Comparison of ENCODE assay signal across 9 cellular contexts in the genomic region with DNA sequence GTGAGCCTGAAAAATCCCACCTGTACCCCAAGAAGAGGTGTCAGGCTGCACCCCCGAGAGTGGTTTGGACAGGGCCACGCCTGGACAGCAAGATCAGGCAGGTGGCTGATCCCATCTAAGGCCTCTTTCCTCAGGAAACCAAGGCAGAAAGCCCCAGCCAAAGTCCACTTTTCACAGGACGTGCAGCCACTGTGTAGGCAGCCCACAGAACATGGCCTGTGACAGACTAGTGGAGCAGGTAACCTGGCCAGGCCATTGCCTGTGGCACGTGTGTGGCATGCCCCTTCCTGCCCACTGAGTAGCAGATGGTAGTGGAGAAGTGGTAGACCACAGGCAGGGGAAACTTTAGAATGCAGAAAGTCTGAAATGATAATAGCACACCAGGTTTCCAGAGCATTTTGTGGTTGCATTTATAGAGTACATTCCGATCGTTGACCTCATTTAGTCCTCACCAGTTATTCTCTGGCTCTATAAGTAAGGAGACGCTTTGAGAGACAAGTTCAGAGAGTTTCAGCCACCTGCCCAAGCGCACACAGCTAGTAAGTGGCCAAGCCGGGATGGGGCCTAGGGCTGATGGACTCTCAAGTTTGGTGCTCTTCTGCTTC.
DNase-seq lines count a peak whose midpoint lies in the region; ATAC-seq and TF ChIP-seq lines count a peak whose summit lies in the region.
"Had no signal": no experiment of that assay in that cellular context is flagged by ENCODE, and none has a peak within 500 bp of the region (broad histone marks: within the 10 kb centered on the region; RNA-seq: fewer than 3 reads in every experiment).

No MANE protein-coding gene starts in this region.

- H3K9me3 Mint-ChIP-seq in activated naive CD4-positive, alpha-beta T cell treated with anti-CD3 and anti-CD28 coated beads for 36 hours = no peaks in the 10 kb centered on the region
- no peaks in the 10 kb centered on the region for H3K9me3 Mint-ChIP-seq in activated CD8-positive, alpha-beta memory T cell treated with anti-CD3 and anti-CD28 coated beads, Interleukin-2, amount 10 ng/mL, durations not matched to agents 7 days and 5 days (ENCODE audit: low read depth)
- H3K9me3 Mint-ChIP-seq in immature natural killer cell = no peaks in the 10 kb centered on the region

- peak overlapping the region; percentile 31 for H3K27ac Mint-ChIP-seq in activated naive CD4-positive, alpha-beta T cell treated with anti-CD3 and anti-CD28 coated beads for 36 hours
- H3K27ac Mint-ChIP-seq in activated CD8-positive, alpha-beta memory T cell treated with anti-CD3 and anti-CD28 coated beads, Interleukin-2, amount 10 ng/mL, durations not matched to agents 7 days and 5 days = peak overlapping the region; percentile 64
- H3K27ac Mint-ChIP-seq in immature natural killer cell = peak overlapping the region; percentile 74 to 83 (median 78)

- no peaks in the 10 kb centered on the region for H3K4me1 Mint-ChIP-seq in activated naive CD4-positive, alpha-beta T cell treated with anti-CD3 and anti-CD28 coated beads for 36 hours (ENCODE audit: low read depth)
- H3K4me1 Mint-ChIP-seq in activated CD8-positive, alpha-beta memory T cell treated with anti-CD3 and anti-CD28 coated beads, Interleukin-2, amount 10 ng/mL, durations not matched to agents 7 days and 5 days = peaks cover 24% of the 10 kb centered on the region
- peaks cover 26 to 28% of the 10 kb centered on the region in 2 donors for H3K4me1 Mint-ChIP-seq in immature natural killer cell

- intact Hi-C loops in activated naive CD4-positive, alpha-beta T cell treated with anti-CD3 and anti-CD28 coated beads for 36 hours (cut with micrococcal nuclease) = no loop called here

- TF ChIP-seq CTCF in tibial nerve (IDR thresholded peaks at IDR 0.05) = no peak

- 75 to 88% methylated on average over 9 of the region's 9 CpGs for WGBS in tibial nerve, 2 donors

- peaks cover 0 to 71% (median 15%) of the 10 kb centered on the region in 4 donors for H3K4me1 ChIP-seq in tibial nerve

- H3K36me3 ChIP-seq in tibial nerve = peaks cover 0 to 79% (median 5%) of the 10 kb centered on the region in 3 donors
- H3K36me3 ChIP-seq in MG63 = peaks cover 94% of the 10 kb centered on the region

- TF ChIP-seq EP300 in tibial nerve (IDR thresholded peaks at IDR 0.05) = no peak

- H3K27ac ChIP-seq in tibial nerve = peak overlapping the region in 3 of 4 donors; percentile 9 to 89 (median 86)

- H3K9me3 ChIP-seq in tibial nerve (no peaks in the 10 kb centered on the region), MG63 (no peaks in the 10 kb centered on the region)

- no peak for TF ChIP-seq POLR2A in tibial nerve (IDR thresholded peaks at IDR 0.05)

- H3K27me3 ChIP-seq in tibial nerve (no peaks in the 10 kb centered on the region), MG63 (no peaks in the 10 kb centered on the region)

- no peak overlapping the region for H3K4me3 Mint-ChIP-seq in activated naive CD4-positive, alpha-beta T cell treated with anti-CD3 and anti-CD28 coated beads for 36 hours
- no peak overlapping the region for H3K4me3 Mint-ChIP-seq in activated CD8-positive, alpha-beta memory T cell treated with anti-CD3 and anti-CD28 coated beads, Interleukin-2, amount 10 ng/mL, durations not matched to agents 7 days and 5 days
- peak overlapping the region in 3 of 5 donors; percentile 38 to 51 (median 45) for H3K4me3 Mint-ChIP-seq in immature natural killer cell

- no peak for DNase-seq in activated naive CD4-positive, alpha-beta T cell treated with anti-CD3 and anti-CD28 coated beads for 36 hours
- no peak for DNase-seq in activated naive CD4-positive, alpha-beta T cell treated with Interleukin-2 at 50 U/mL for 16 hours
- peak; percentile 61 for DNase-seq in activated CD8-positive, alpha-beta memory T cell treated with anti-CD3 and anti-CD28 coated beads, Interleukin-2, amount 10 ng/mL, durations not matched to agents 7 days and 5 days
- peak; percentile 41 to 49 (median 48) for DNase-seq in immature natural killer cell
- no peak for DNase-seq in tibial nerve (ENCODE audit: low spot score in 2 of 2)
- DNase-seq in MG63 = no peak
- DNase-seq in SHP77 treated with DMSO at 0.1 percent for 48 hours (lab: John Stamatoyannopoulos, UW) = no peak
- DNase-seq: NCI-H526 had no signal

- H3K27me3 Mint-ChIP-seq in activated naive CD4-positive, alpha-beta T cell treated with anti-CD3 and anti-CD28 coated beads for 36 hours (ENCODE audit: low read depth) = no peaks in the 10 kb centered on the region
- H3K27me3 Mint-ChIP-seq in activated CD8-positive, alpha-beta memory T cell treated with anti-CD3 and anti-CD28 coated beads, Interleukin-2, amount 10 ng/mL, durations not matched to agents 7 days and 5 days = no peaks in the 10 kb centered on the region
- H3K27me3 Mint-ChIP-seq in immature natural killer cell (ENCODE audit: low read depth in 3 of 3) = peaks cover 0 to 7% (median 4%) of the 10 kb centered on the region in 3 donors

- CTCF ChIA-PET in activated naive CD4-positive, alpha-beta T cell treated with anti-CD3 and anti-CD28 coated beads for 36 hours (lab: Charles Lee) = no interaction called here
- CTCF ChIA-PET in activated CD8-positive, alpha-beta memory T cell treated with anti-CD3 and anti-CD28 coated beads, Interleukin-2, amount 10 ng/mL, durations not matched to agents 7 days and 5 days (lab: Charles Lee) = interaction anchor here (1.2 to 2.1 kb wide), 2 partner anchors 14 to 239 kb away, joined by 4 to 5 read pairs; no protein-coding TSS in a partner anchor

- peak; percentile 52 for ATAC-seq in activated CD8-positive, alpha-beta memory T cell treated with anti-CD3 and anti-CD28 coated beads, Interleukin-2, amount 10 ng/mL, durations not matched to agents 7 days and 5 days
- ATAC-seq in GM18520 (IDR thresholded peaks at IDR 0.05; ENCODE audit: unreplicated experiment) = no peak

- H3K36me3 Mint-ChIP-seq in activated naive CD4-positive, alpha-beta T cell treated with anti-CD3 and anti-CD28 coated beads for 36 hours (ENCODE audit: low read depth) = peaks cover 10% of the 10 kb centered on the region
- H3K36me3 Mint-ChIP-seq in activated CD8-positive, alpha-beta memory T cell treated with anti-CD3 and anti-CD28 coated beads, Interleukin-2, amount 10 ng/mL, durations not matched to agents 7 days and 5 days = peaks cover 52% of the 10 kb centered on the region
- H3K36me3 Mint-ChIP-seq in immature natural killer cell = peaks cover 15 to 57% (median 18%) of the 10 kb centered on the region in 3 donors

- no peak overlapping the region for H3K4me3 ChIP-seq in tibial nerve
- no peak overlapping the region for H3K4me3 ChIP-seq in MG63

Comparison
In these comparisons a context has a peak if more than half of its experiments do, and no peak if none do; other contexts are left out.
1. DNase-seq: peak in activated CD8-positive, alpha-beta memory T cell treated with anti-CD3 and anti-CD28 coated beads, Interleukin-2, amount 10 ng/mL, durations not matched to agents 7 days and 5 days (single experiment) and immature natural killer cell (3 of 3); none in activated naive CD4-positive, alpha-beta T cell treated with anti-CD3 and anti-CD28 coated beads for 36 hours (single experiment), activated naive CD4-positive, alpha-beta T cell treated with Interleukin-2 at 50 U/mL for 16 hours (single experiment), tibial nerve (0 of 2), MG63 (single experiment) and SHP77 treated with DMSO at 0.1 percent for 48 hours (single experiment).
2. H3K4me3 Mint-ChIP-seq: peak in immature natural killer cell (3 of 5); none in activated naive CD4-positive, alpha-beta T cell treated with anti-CD3 and anti-CD28 coated beads for 36 hours (single experiment) and activated CD8-positive, alpha-beta memory T cell treated with anti-CD3 and anti-CD28 coated beads, Interleukin-2, amount 10 ng/mL, durations not matched to agents 7 days and 5 days (single experiment).
3. Peak in every context shown above with its lines, with median percentiles within 50 percentile points of each other: H3K27ac Mint-ChIP-seq.